In genomic region chr5:172901788-172902496, GRCh38 we compare ENCODE assay signal across 1 cellular context.
TF ChIP-seq lines count a peak whose summit lies in the region.

No MANE protein-coding gene starts in this region.

TF ChIP-seq in H1, 55 proteins besides CTCF, POLR2A, EP300 and RAD21:
- no peak for TF ChIP-seq RNF2 (IDR thresholded peaks at IDR 0.05; ENCODE audit: borderline replicate concordance, low read depth, low read length, missing control alignments, poor library complexity, severe bottlenecking)
- no peak for TF ChIP-seq GTF2F1 (IDR thresholded peaks at IDR 0.05; ENCODE audit: borderline replicate concordance, low read depth, low read length)
